ENCODE assay signal across 8 cellular contexts in genomic region chr15:100919481-100920405, GRCh38. TPM values are rescaled to one million over a fixed set of nuclear protein-coding genes. Genes with fewer than 3 reads are reported as not detected.
DNase-seq lines count a peak whose midpoint lies in the region; ATAC-seq and TF ChIP-seq lines count a peak whose summit lies in the region.

No MANE protein-coding gene starts in this region.

- TF ChIP-seq CTCF in GM10248 (IDR thresholded peaks at IDR 0.05; ENCODE audit: control extremely low read depth, extremely low read depth, low read depth, missing control alignments) (peak; percentile 37), fibroblast of villous mesenchyme (IDR thresholded peaks at IDR 0.05; ENCODE audit: insufficient read depth, low read depth, low read length) (no peak), prostate gland (IDR thresholded peaks at IDR 0.05) (no peak)

- POLR2A ChIA-PET in GM10248 (lab: Yijun Ruan, JAX): interaction anchor here (0.6 kb wide), 1 partner anchor 12 kb away, joined by 3 read pairs; no protein-coding TSS in a partner anchor
- POLR2A ChIA-PET in activated CD4-positive, alpha-beta memory T cell treated with anti-CD3 and anti-CD28 coated beads, Interleukin-2, amount 10 ng/mL, durations not matched to agents 7 days and 5 days (lab: Charles Lee): interaction anchor here (0.5 kb wide), 1 partner anchor 1620 kb away, joined by 4 read pairs; no protein-coding TSS in a partner anchor

- H3K9me3 ChIP-seq in prostate gland: no peaks in the 10 kb centered on the region

- H3K4me3 ChIP-seq in fibroblast of villous mesenchyme (ENCODE audit: low read depth, low read length) (peak overlapping the region; percentile 70), prostate gland (peak overlapping the region; percentile 63 to 70)

- 15% methylated on average over 33 of the region's 80 CpGs for WGBS in prostate gland

- H3K27ac ChIP-seq in prostate gland: peak overlapping the region; percentile 82 to 86

- no peak overlapping the region for H3K27ac Mint-ChIP-seq in activated CD4-positive, alpha-beta memory T cell treated with anti-CD3 and anti-CD28 coated beads, Interleukin-2, amount 10 ng/mL, durations not matched to agents 7 days and 5 days

- peak overlapping the region; percentile 50 for H3K4me3 Mint-ChIP-seq in activated CD4-positive, alpha-beta memory T cell treated with anti-CD3 and anti-CD28 coated beads, Interleukin-2, amount 10 ng/mL, durations not matched to agents 7 days and 5 days

- no peaks in the 10 kb centered on the region for H3K36me3 Mint-ChIP-seq in activated CD4-positive, alpha-beta memory T cell treated with anti-CD3 and anti-CD28 coated beads, Interleukin-2, amount 10 ng/mL, durations not matched to agents 7 days and 5 days (ENCODE audit: low read depth)

- no peaks in the 10 kb centered on the region for H3K27me3 ChIP-seq in prostate gland (replicated peaks; ENCODE audit: insufficient read depth)

- no peaks in the 10 kb centered on the region for H3K36me3 ChIP-seq in prostate gland

- peaks cover 60% of the 10 kb centered on the region for H3K27me3 Mint-ChIP-seq in activated CD4-positive, alpha-beta memory T cell treated with anti-CD3 and anti-CD28 coated beads, Interleukin-2, amount 10 ng/mL, durations not matched to agents 7 days and 5 days

- no peak for TF ChIP-seq POLR2A in prostate gland (IDR thresholded peaks at IDR 0.05)

- no peak for DNase-seq in GM10248 (ENCODE audit: extremely low spot score)
- DNase-seq in activated CD4-positive, alpha-beta memory T cell treated with anti-CD3 and anti-CD28 coated beads, Interleukin-2, amount 10 ng/mL, durations not matched to agents 7 days and 5 days: peak; percentile 21
- peak; percentile 44 for DNase-seq in fibroblast of villous mesenchyme (ENCODE audit: low read depth)
- DNase-seq in prostate gland (ENCODE audit: low spot score): no peak
- no peak for DNase-seq in GM19240 (ENCODE audit: insufficient read length, low spot score)
- DNase-seq in hepatic stellate cell (ENCODE audit: low spot score): no peak
- DNase-seq in T-helper 9 cell: no peak

- peak; percentile 20 for ATAC-seq in HG02852 (IDR thresholded peaks at IDR 0.05; ENCODE audit: unreplicated experiment)

- intact Hi-C loops in prostate gland (cut with DNase I): loop anchor here (5.0 kb wide), 2 partner anchors 292 to 348 kb away; no protein-coding TSS in a partner anchor

- peaks cover 11% of the 10 kb centered on the region for H3K4me1 ChIP-seq in prostate gland (replicated peaks)

- peaks cover 27% of the 10 kb centered on the region for H3K4me1 Mint-ChIP-seq in activated CD4-positive, alpha-beta memory T cell treated with anti-CD3 and anti-CD28 coated beads, Interleukin-2, amount 10 ng/mL, durations not matched to agents 7 days and 5 days

- CTCF ChIA-PET in GM10248 (lab: Yijun Ruan, JAX): interaction anchor here (0.8 to 17.0 kb wide), 9 partner anchors 10 to 85 kb away, joined by 4 to 550 read pairs (median 9); no protein-coding TSS in a partner anchor
- CTCF ChIA-PET in activated CD4-positive, alpha-beta memory T cell treated with anti-CD3 and anti-CD28 coated beads, Interleukin-2, amount 10 ng/mL, durations not matched to agents 7 days and 5 days (lab: Charles Lee): interaction anchor here (1.2 to 7.2 kb wide), 6 partner anchors 8 to 351 kb away, joined by 3 to 169 read pairs (median 6); no protein-coding TSS in a partner anchor

- no peaks in the 10 kb centered on the region for H3K9me3 Mint-ChIP-seq in activated CD4-positive, alpha-beta memory T cell treated with anti-CD3 and anti-CD28 coated beads, Interleukin-2, amount 10 ng/mL, durations not matched to agents 7 days and 5 days

RNA-seq across cellular contexts. Expression of gene LRRK1, which starts 0.6 kb away (rescaled TPM):
- total RNA-seq in activated CD4-positive, alpha-beta memory T cell treated with anti-CD3 and anti-CD28 coated beads, Interleukin-2, amount 10 ng/mL, durations not matched to agents 7 days and 5 days: 1 to 10 TPM; 1.0 to 1.1 TPM
- total RNA-seq in fibroblast of villous mesenchyme (10.8 and 11.6 TPM in 2 replicates), prostate gland (10 to 100 TPM; 18.6 to 20.3 TPM)

RNA-seq across cellular contexts. Expression of gene ALDH1A3, which starts 40.1 kb away (rescaled TPM):
- not detected for total RNA-seq in activated CD4-positive, alpha-beta memory T cell treated with anti-CD3 and anti-CD28 coated beads, Interleukin-2, amount 10 ng/mL, durations not matched to agents 7 days and 5 days
- total RNA-seq in fibroblast of villous mesenchyme (42.7 and 46.7 TPM in 2 replicates), prostate gland (100 to 1,000 TPM; 240 to 347 TPM)

Comparison
In these comparisons a context has a peak if more than half of its experiments do, and no peak if none do; other contexts are left out.
1. DNase-seq: peak in activated CD4-positive, alpha-beta memory T cell treated with anti-CD3 and anti-CD28 coated beads, Interleukin-2, amount 10 ng/mL, durations not matched to agents 7 days and 5 days (single experiment) and fibroblast of villous mesenchyme (single experiment); none in GM10248 (single experiment), prostate gland (single experiment), GM19240 (single experiment), hepatic stellate cell (single experiment) and T-helper 9 cell (single experiment).
2. RNA of gene ALDH1A3, which starts 40.1 kb away (total RNA-seq): 240 to 347 TPM in prostate gland and 42.7 to 46.7 TPM in fibroblast of villous mesenchyme; not detected in activated CD4-positive, alpha-beta memory T cell treated with anti-CD3 and anti-CD28 coated beads, Interleukin-2, amount 10 ng/mL, durations not matched to agents 7 days and 5 days; every median in the first group is over 10 times any median in the second.